In the genomic region with DNA sequence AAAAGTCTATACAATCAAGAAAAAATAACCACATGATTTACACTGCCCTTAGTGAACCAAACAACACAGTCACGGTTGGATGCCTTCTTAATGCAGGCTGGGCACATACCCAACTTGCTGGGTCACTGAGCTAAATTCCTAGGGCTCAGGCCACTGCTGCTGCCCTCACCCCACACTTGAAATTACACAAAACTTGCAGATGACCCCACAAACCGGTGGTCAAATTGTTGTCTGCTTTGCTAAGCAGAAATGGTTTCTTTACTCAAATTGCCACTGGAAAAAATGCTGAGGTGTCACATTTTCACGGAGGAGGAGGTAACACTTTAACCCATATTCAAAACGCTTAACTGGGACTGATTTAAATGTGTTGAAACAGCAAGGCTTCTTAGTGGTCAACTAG, we compare ENCODE assay signal across 11 cellular contexts.
A peak's percentile ranks its signal among the peaks of the same experiment; 100 is the strongest.
DNase-seq lines count a peak whose midpoint lies in the region; ATAC-seq and TF ChIP-seq lines count a peak whose summit lies in the region.
"Had no signal": no experiment of that assay in that cellular context is flagged by ENCODE, and none has a peak within 500 bp of the region (broad histone marks: within the 10 kb centered on the region; RNA-seq: fewer than 3 reads in every experiment).

No MANE protein-coding gene starts in this region.

- ATAC-seq in left lung (no peak), body of pancreas (no peak)

- H3K27me3 ChIP-seq in GM23248 (replicated peaks; ENCODE audit: insufficient read depth) (no peaks in the 10 kb centered on the region), SJCRH30 (no peaks in the 10 kb centered on the region), left lung (peaks cover 0 to 6% of the 10 kb centered on the region in 2 donors), body of pancreas (no peaks in the 10 kb centered on the region), testis (no peaks in the 10 kb centered on the region)

- no peaks in the 10 kb centered on the region for H4K20me1 ChIP-seq in GM23248 (ENCODE audit: insufficient read depth)

- H3K4me3 ChIP-seq in GM23248 (no peak overlapping the region), SJCRH30 (no peak overlapping the region), left lung (no peak overlapping the region), body of pancreas (no peak overlapping the region), testis (no peak overlapping the region)

- no peak overlapping the region for H3K4me2 ChIP-seq in GM23248 (ENCODE audit: unreplicated experiment)

- H3K36me3 ChIP-seq in GM23248 (ENCODE audit: low read depth) (no peaks in the 10 kb centered on the region), SJCRH30 (no peaks in the 10 kb centered on the region), left lung (no peaks in the 10 kb centered on the region), body of pancreas (replicated peaks in 1 of 2; ENCODE audit: insufficient read depth in 1 of 2, low read depth in 2 of 2) (no peaks in the 10 kb centered on the region), testis (ENCODE audit: low read depth, missing control alignments) (no peaks in the 10 kb centered on the region)

- TF ChIP-seq CTCF in left lung (IDR thresholded peaks at IDR 0.05) (no peak), body of pancreas (IDR thresholded peaks at IDR 0.05) (no peak), testis (IDR thresholded peaks at IDR 0.05) (no peak)

- TF ChIP-seq POLR2A in body of pancreas (IDR thresholded peaks at IDR 0.05) (no peak), testis (IDR thresholded peaks at IDR 0.05) (no peak)

- no peaks in the 10 kb centered on the region; the same call in 1 of the 2 replicates for H3K4me1 ChIP-seq in GM23248 (ENCODE audit: insufficient read depth)
- H3K4me1 ChIP-seq in SJCRH30: peaks cover 7% of the 10 kb centered on the region
- no peaks in the 10 kb centered on the region for H3K4me1 ChIP-seq in left lung
- H3K4me1 ChIP-seq in body of pancreas: no peaks in the 10 kb centered on the region
- no peaks in the 10 kb centered on the region for H3K4me1 ChIP-seq in testis

- H3K27ac ChIP-seq in GM23248 (no peak overlapping the region), SJCRH30 (no peak overlapping the region), left lung (no peak overlapping the region), body of pancreas (no peak overlapping the region), testis (no peak overlapping the region)

- no peaks in the 10 kb centered on the region for H3K79me2 ChIP-seq in GM23248 (ENCODE audit: insufficient read depth)

- H3K9me3 ChIP-seq in GM23248 (ENCODE audit: low read depth): no peaks in the 10 kb centered on the region
- no peaks in the 10 kb centered on the region for H3K9me3 ChIP-seq in SJCRH30 (replicated peaks)
- no peaks in the 10 kb centered on the region for H3K9me3 ChIP-seq in left lung
- no peaks in the 10 kb centered on the region for H3K9me3 ChIP-seq in body of pancreas
- H3K9me3 ChIP-seq in testis: no peaks in the 10 kb centered on the region

- H3K9me2 ChIP-seq in GM23248 (ENCODE audit: insufficient read depth): no peaks in the 10 kb centered on the region

- no peaks in the 10 kb centered on the region for H3F3A ChIP-seq in GM23248 (ENCODE audit: insufficient read depth)

- H3K9ac ChIP-seq in GM23248: no peak overlapping the region

- in situ Hi-C loops in GM23248 (cut with MboI): no loop called here

- H2AFZ ChIP-seq in GM23248: no peak overlapping the region

- intact Hi-C loops in left lung (cut with DNase I) (no loop called here), body of pancreas (cut with DNase I) (no loop called here), testis (cut with DNase I; ENCODE audit: low total_unique reads) (no loop called here)

- 66 to 67% methylated on average over 4 of the region's 4 CpGs for WGBS in GM23248 (ENCODE audit: low coverage in 1 of 2, low lambda C conversion rate in 2 of 2, missing lambda C conversion rate in 2 of 2), 2 experiments
- WGBS in body of pancreas, 2 donors: 40 to 44% methylated on average over 4 of the region's 4 CpGs
- 63 to 67% methylated on average over 4 of the region's 4 CpGs for WGBS in testis, 2 donors

- peak; percentile 34 for DNase-seq in AG20443 (ENCODE audit: low spot score)
- peak; percentile 9 for DNase-seq in GM23248
- peak; percentile 24 to 29 for DNase-seq in SJCRH30
- peak; percentile 83 for DNase-seq in kidney tubule cell (ENCODE audit: low spot score)
- DNase-seq in NCI-H446 (lab: John Stamatoyannopoulos, UW): no peak
- no peak for DNase-seq in left lung
- no peak for DNase-seq in body of pancreas
- DNase-seq in testis: no peak
- DNase-seq: AML-193, NCI-H226, T-helper 1 cell had no signal

Comparison
In these comparisons a context has a peak if more than half of its experiments do, and no peak if none do; other contexts are left out.
1. DNase-seq: peak in AG20443 (single experiment), GM23248 (single experiment), SJCRH30 (2 of 2) and kidney tubule cell (single experiment); none in NCI-H446 (0 of 2), left lung (0 of 2), body of pancreas (0 of 4) and testis (single experiment).